In the genomic region with DNA sequence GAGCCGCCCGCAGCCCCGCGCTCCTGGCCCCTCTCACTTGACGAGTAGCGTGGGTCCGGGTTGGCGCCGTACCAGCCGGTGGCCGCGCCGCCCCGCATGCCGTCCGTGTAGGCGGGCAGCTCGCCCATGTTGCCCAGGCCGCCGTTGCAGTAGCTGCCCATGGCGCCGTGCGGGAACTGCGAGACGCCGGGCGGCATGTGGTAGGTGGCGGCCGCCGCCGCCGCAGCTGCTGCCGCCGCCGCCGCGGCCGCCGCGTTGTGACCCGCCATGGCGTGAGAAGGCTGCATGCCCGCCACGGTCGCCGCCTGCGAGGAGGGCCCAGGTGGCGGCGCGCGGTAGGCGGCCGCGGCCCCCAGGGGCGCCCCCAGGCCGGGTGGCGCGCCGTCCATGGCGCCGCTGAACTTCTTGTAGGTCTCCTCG, we compare ENCODE assay signal across 10 cellular contexts. TPM values are rescaled to one million over a fixed set of nuclear protein-coding genes. Genes with fewer than 3 reads are reported as not detected.
DNase-seq lines count a peak whose midpoint lies in the region; ATAC-seq and TF ChIP-seq lines count a peak whose summit lies in the region.
"Had no signal": no experiment of that assay in that cellular context is flagged by ENCODE, and none has a peak within 500 bp of the region (broad histone marks: within the 10 kb centered on the region; RNA-seq: fewer than 3 reads in every experiment).

No MANE protein-coding gene starts in this region.

- TF ChIP-seq RAD21 in neural cell (conservative IDR thresholded peaks at IDR 0.05), result no peak

- H3F3A ChIP-seq in neural cell (ENCODE audit: insufficient read depth, low read length, poor library complexity, severe bottlenecking), result no peaks in the 10 kb centered on the region

- H3K9me3 ChIP-seq in HUES6 (ENCODE audit: control insufficient read depth, insufficient read depth, low read depth, low read length) (no peaks in the 10 kb centered on the region), neural cell (ENCODE audit: low read length) (no peaks in the 10 kb centered on the region), heart right ventricle (no peaks in the 10 kb centered on the region)

- no peak overlapping the region for H3K27ac ChIP-seq in HUES6 (ENCODE audit: low read depth, low read length)
- no peak overlapping the region for H3K27ac ChIP-seq in coronary artery
- H3K27ac ChIP-seq in neural cell (ENCODE audit: low read length), result no peak overlapping the region
- H3K27ac ChIP-seq in heart right ventricle, result no peak overlapping the region

- H3K4me1 ChIP-seq in HUES6 (ENCODE audit: control insufficient read depth, insufficient read depth, low read length) (peaks cover 8% of the 10 kb centered on the region), heart right ventricle (peaks cover 0 to 11% (median under 1%) of the 10 kb centered on the region in 9 donors)

- 2 to 3% methylated on average over 38 to 62 of the region's 62 CpGs for WGBS in heart right ventricle, 2 donors

- H3K79me2 ChIP-seq in neural cell (replicated peaks; ENCODE audit: insufficient read depth, low read length), result no peaks in the 10 kb centered on the region

- intact Hi-C loops in heart right ventricle (cut with DNase I), result no loop called here

- ATAC-seq in GM18907 (IDR thresholded peaks at IDR 0.05; ENCODE audit: unreplicated experiment) (no peak), heart right ventricle (no peak)

- no peaks in the 10 kb centered on the region for H4K20me1 ChIP-seq in neural cell (ENCODE audit: insufficient read depth)

- no peaks in the 10 kb centered on the region for H3K9me2 ChIP-seq in neural cell (ENCODE audit: insufficient read depth, low read length)

- DNase-seq in DMS53 (lab: John Stamatoyannopoulos, UW) (peak; percentile 62), DMS53 treated with DMSO at 0.1 percent for 48 hours (lab: John Stamatoyannopoulos, UW; ENCODE audit: unreplicated experiment) (no peak), coronary artery (ENCODE audit: low spot score) (no peak), NCI-H2107 treated with DMSO at 0.1 percent for 48 hours (lab: John Stamatoyannopoulos, UW; ENCODE audit: unreplicated experiment) (no peak), heart right ventricle (no peak)
- DNase-seq: activated CD4-positive, alpha-beta T cell treated with anti-CD3 and anti-CD28 coated beads for 4 hours; effector CD8-positive, alpha-beta T cell had no signal

- TF ChIP-seq CTCF in coronary artery (IDR thresholded peaks at IDR 0.05) (no peak), neural cell (IDR thresholded peaks at IDR 0.05; ENCODE audit: poor library complexity, severe bottlenecking) (no peak), heart right ventricle (IDR thresholded peaks at IDR 0.05) (no peak)

- H3K27me3 ChIP-seq in HUES6 (ENCODE audit: control insufficient read depth, insufficient read depth, low read length), result peaks cover 99% of the 10 kb centered on the region
- peaks cover 97% of the 10 kb centered on the region for H3K27me3 ChIP-seq in neural cell (ENCODE audit: insufficient read depth, low read depth, low read length)
- peaks cover 51 to 100% (median 99%) of the 10 kb centered on the region in 7 donors for H3K27me3 ChIP-seq in heart right ventricle

- H3K9ac ChIP-seq in HUES6 (ENCODE audit: low read length) (no peak overlapping the region), neural cell (ENCODE audit: low read length) (no peak overlapping the region)

- no peaks in the 10 kb centered on the region for H3K36me3 ChIP-seq in HUES6 (ENCODE audit: control insufficient read depth, insufficient read depth, low read length)
- H3K36me3 ChIP-seq in neural cell (ENCODE audit: insufficient read depth, low read length), result no peaks in the 10 kb centered on the region
- no peaks in the 10 kb centered on the region for H3K36me3 ChIP-seq in heart right ventricle

- no peak overlapping the region for H3K4me2 ChIP-seq in neural cell (ENCODE audit: low read length)

- TF ChIP-seq EP300 in neural cell (conservative IDR thresholded peaks at IDR 0.05; ENCODE audit: poor library complexity, severe bottlenecking), result no peak

- H3K4me3 ChIP-seq in HUES6 (ENCODE audit: low read depth, low read length) (peak overlapping the region; percentile 55; the same call in 1 of the 2 replicates), coronary artery (peak overlapping the region; percentile 57), neural cell (ENCODE audit: low read length) (no peak overlapping the region), heart right ventricle (peak overlapping the region in 2 of 10 donors; percentile 6 to 28)

- H2AFZ ChIP-seq in neural cell (ENCODE audit: low read depth, low read length), result no peak overlapping the region

TF ChIP-seq in neural cell, 6 proteins besides CTCF, POLR2A, EP300 and RAD21:
- TF ChIP-seq POLR2AphosphoS5 (IDR thresholded peaks at IDR 0.05) (no peak), EZH2 (IDR thresholded peaks at IDR 0.05; ENCODE audit: borderline replicate concordance, insufficient read depth, low read length, poor library complexity, severe bottlenecking) (peak; percentile 40)

RNA-seq across cellular contexts. Expression of a gene that starts 0.4 kb away (rescaled TPM):
- polyA plus RNA-seq in neural cell (not detected in 2 replicates), heart right ventricle (not detected)
- not detected in 2 replicates for polyA minus RNA-seq in neural cell
- total RNA-seq in heart right ventricle, result not detected
